In the genomic region with DNA sequence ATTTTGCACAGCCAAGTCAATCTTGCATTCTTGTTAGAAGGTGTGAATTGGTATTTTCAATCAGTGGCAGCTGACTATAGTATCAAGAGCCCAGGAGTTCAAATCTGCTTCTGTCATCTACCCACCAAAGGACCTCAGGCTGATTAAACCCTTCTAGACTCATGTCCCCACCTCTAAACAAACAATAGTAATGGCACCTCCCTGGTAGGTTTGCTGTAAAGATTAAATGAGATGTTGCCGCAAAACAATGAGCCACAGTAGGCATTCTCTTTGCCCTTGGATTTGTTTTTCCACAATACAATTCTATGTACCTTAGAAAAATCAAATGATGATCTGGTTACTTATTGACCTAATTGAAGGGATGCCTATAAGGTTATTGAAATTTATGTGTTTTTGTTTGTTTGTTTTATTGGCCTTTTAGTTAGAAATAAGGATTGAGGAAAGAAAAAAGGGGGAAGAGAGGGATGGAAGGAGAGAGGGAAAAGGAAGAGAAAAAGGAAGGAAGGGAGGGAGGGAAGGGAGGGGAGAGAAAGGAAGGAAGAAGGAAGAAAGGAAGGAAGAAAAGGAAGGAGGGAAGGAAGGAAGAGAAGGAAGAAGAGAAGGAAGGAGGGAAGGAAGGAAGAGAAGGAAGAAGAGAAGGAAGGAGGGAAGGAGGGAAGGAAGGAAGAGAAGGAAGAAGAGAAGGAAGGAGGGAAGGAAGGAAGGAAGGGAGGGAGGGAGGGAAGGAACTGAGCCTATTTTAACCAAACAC, we compare ENCODE assay signal across 1 cellular context.
TF ChIP-seq lines count a peak whose summit lies in the region.

No MANE protein-coding gene starts in this region.

TF ChIP-seq in GM23338, 12 proteins besides CTCF, POLR2A, EP300 and RAD21:
- TF ChIP-seq, protein P1, sequence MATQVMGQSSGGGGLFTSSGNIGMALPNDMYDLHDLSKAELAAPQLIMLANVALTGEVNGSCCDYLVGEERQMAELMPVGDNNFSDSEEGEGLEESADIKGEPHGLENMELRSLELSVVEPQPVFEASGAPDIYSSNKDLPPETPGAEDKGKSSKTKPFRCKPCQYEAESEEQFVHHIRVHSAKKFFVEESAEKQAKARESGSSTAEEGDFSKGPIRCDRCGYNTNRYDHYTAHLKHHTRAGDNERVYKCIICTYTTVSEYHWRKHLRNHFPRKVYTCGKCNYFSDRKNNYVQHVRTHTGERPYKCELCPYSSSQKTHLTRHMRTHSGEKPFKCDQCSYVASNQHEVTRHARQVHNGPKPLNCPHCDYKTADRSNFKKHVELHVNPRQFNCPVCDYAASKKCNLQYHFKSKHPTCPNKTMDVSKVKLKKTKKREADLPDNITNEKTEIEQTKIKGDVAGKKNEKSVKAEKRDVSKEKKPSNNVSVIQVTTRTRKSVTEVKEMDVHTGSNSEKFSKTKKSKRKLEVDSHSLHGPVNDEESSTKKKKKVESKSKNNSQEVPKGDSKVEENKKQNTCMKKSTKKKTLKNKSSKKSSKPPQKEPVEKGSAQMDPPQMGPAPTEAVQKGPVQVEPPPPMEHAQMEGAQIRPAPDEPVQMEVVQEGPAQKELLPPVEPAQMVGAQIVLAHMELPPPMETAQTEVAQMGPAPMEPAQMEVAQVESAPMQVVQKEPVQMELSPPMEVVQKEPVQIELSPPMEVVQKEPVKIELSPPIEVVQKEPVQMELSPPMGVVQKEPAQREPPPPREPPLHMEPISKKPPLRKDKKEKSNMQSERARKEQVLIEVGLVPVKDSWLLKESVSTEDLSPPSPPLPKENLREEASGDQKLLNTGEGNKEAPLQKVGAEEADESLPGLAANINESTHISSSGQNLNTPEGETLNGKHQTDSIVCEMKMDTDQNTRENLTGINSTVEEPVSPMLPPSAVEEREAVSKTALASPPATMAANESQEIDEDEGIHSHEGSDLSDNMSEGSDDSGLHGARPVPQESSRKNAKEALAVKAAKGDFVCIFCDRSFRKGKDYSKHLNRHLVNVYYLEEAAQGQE (IDR thresholded peaks at IDR 0.05; ENCODE audit: unreplicated experiment): no peak
- TF ChIP-seq JUNB (IDR thresholded peaks at IDR 0.05; ENCODE audit: unreplicated experiment) (no peak), NANOG (IDR thresholded peaks at IDR 0.05; ENCODE audit: borderline replicate concordance) (no peak), ZNF114 (CRISPR knock-in tag; IDR thresholded peaks at IDR 0.05) (no peak), EZH2phosphoT487 (IDR thresholded peaks at IDR 0.05; ENCODE audit: unreplicated experiment) (no peak), STAT1 (IDR thresholded peaks at IDR 0.05; ENCODE audit: unreplicated experiment) (no peak), CREB1 (CRISPR knock-in tag; IDR thresholded peaks at IDR 0.05; ENCODE audit: low read depth) (no peak), ZNF331 (CRISPR knock-in tag; IDR thresholded peaks at IDR 0.05; ENCODE audit: low read depth) (no peak), POLR2AphosphoS5 (IDR thresholded peaks at IDR 0.05; ENCODE audit: low read depth) (no peak)
- TF ChIP-seq, protein P2, sequence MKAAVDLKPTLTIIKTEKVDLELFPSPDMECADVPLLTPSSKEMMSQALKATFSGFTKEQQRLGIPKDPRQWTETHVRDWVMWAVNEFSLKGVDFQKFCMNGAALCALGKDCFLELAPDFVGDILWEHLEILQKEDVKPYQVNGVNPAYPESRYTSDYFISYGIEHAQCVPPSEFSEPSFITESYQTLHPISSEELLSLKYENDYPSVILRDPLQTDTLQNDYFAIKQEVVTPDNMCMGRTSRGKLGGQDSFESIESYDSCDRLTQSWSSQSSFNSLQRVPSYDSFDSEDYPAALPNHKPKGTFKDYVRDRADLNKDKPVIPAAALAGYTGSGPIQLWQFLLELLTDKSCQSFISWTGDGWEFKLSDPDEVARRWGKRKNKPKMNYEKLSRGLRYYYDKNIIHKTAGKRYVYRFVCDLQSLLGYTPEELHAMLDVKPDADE (IDR thresholded peaks at IDR 0.05): no peak
